Comparison of ENCODE assay signal across 8 cellular contexts in the genomic region with DNA sequence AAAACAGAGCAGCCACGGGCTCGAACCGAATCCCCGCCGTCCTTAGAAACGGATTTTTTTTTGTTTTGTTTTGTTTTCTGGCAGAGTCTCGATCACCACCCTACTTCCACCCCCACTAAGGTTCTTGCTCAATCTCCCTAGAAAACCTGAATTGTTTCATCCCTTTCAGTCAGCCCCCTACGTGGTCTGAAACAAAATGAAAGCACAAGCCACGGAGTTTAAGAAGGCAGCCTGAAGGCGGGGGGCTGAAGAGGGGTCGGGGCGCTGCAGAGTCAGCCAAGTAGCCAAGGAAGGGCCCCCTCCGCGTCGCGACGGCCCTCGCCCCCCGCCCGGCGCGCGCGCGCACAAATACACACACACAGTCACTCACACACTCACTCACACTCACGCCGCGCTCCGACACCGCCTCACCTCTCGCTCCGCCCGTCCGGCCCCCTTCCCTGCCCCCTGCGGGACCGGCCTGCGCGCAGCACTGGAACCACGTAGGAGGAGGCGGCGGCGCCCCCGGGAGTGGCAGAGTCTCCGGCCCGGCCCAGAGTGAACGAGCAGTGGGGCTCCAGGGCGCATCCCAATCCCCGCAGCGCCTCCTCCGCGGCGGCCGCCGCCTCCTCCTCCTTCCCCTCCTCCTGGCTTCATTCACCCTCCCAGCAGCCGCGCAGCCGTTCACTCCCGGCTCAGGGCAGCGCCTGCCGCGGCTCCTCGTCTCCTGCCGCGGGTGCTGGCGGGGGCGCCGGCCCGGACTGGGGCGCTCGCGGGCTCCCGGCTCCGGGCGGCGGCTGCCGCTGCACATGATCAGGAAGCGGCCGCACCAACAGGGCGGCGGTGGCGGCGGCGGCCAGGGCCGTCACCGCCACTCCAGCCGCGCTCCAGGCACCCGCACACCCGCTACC. TPM values are rescaled to one million over a fixed set of nuclear protein-coding genes. Genes with fewer than 3 reads are reported as not detected.
DNase-seq lines count a peak whose midpoint lies in the region; ATAC-seq, FAIRE-seq and TF ChIP-seq lines count a peak whose summit lies in the region.

No MANE protein-coding gene starts in this region.

- ATAC-seq in GM21526 (IDR thresholded peaks at IDR 0.05; ENCODE audit: low FRiP score, unreplicated experiment) (peak; percentile 35), T-helper 17 cell (peak; percentile 24)

- no peak overlapping the region for H3K27ac ChIP-seq in Karpas-422 (ENCODE audit: low read length)
- peak overlapping the region; percentile 89 for H3K27ac ChIP-seq in angular gyrus (ENCODE audit: low read depth, low read length)
- peak overlapping the region; percentile 99 for H3K27ac ChIP-seq in right atrium auricular region

- H4K20me1 ChIP-seq in Karpas-422 (ENCODE audit: insufficient read depth, low read depth, low read length): no peaks in the 10 kb centered on the region

- H3K4me1 Mint-ChIP-seq in T-helper 17 cell: peaks cover 47% of the 10 kb centered on the region

- no peaks in the 10 kb centered on the region; the same call in none of the 2 replicates for H3K27me3 ChIP-seq in Karpas-422 (ENCODE audit: low read length)
- H3K27me3 ChIP-seq in right atrium auricular region: no peaks in the 10 kb centered on the region

- H3K9ac ChIP-seq in Karpas-422 (ENCODE audit: low read length): peak overlapping the region; percentile 62

- DNase-seq in D341Med (ENCODE audit: low spot score) (peak; percentile 81), Karpas-422 (peak; percentile 64), T-helper 17 cell (peak; percentile 60 to 62 (median 60)), right atrium auricular region (ENCODE audit: low spot score) (peak; percentile 93), putamen (ENCODE audit: low spot score) (peak; percentile 85), urothelium cell line (ENCODE audit: low spot score) (peak; percentile 67)

- TF ChIP-seq CTCF in right atrium auricular region (IDR thresholded peaks at IDR 0.05): peak in 1 of 2 donors; percentile 39

- H3K4me2 ChIP-seq in Karpas-422 (ENCODE audit: low read depth, low read length, poor library complexity, severe bottlenecking): peak overlapping the region; percentile 89

- no peaks in the 10 kb centered on the region for H3K9me2 ChIP-seq in Karpas-422 (replicated peaks; ENCODE audit: insufficient read depth, low read length)

- no peaks in the 10 kb centered on the region for H3K27me3 Mint-ChIP-seq in T-helper 17 cell

- peak overlapping the region; percentile 97 for H3K4me3 Mint-ChIP-seq in T-helper 17 cell

- no peaks in the 10 kb centered on the region for H3K79me2 ChIP-seq in Karpas-422 (ENCODE audit: low read length)

- peaks cover 4% of the 10 kb centered on the region for H3K36me3 Mint-ChIP-seq in T-helper 17 cell (ENCODE audit: low read depth)

- FAIRE-seq in urothelium cell line (lab: Jason Lieb, UNC): no peak

- H3K4me3 ChIP-seq in Karpas-422 (ENCODE audit: low read length) (peak overlapping the region; percentile 74), right atrium auricular region (peak overlapping the region; percentile 95 to 96)

- H3K36me3 ChIP-seq in Karpas-422 (ENCODE audit: insufficient read depth, low read length) (no peaks in the 10 kb centered on the region), right atrium auricular region (no peaks in the 10 kb centered on the region)

- H3K4me1 ChIP-seq in Karpas-422 (ENCODE audit: low read length) (peaks cover 37% of the 10 kb centered on the region), right atrium auricular region (peaks cover 0 to 40% of the 10 kb centered on the region in 2 donors)

- H2AFZ ChIP-seq in Karpas-422 (ENCODE audit: low read length): peak overlapping the region; percentile 93

- H3K9me3 ChIP-seq in Karpas-422 (ENCODE audit: low read length) (no peaks in the 10 kb centered on the region), T-helper 17 cell (ENCODE audit: control insufficient read depth, low read length, poor library complexity, severe bottlenecking) (no peaks in the 10 kb centered on the region), right atrium auricular region (no peaks in the 10 kb centered on the region)

- peak overlapping the region; percentile 99 for H3K27ac Mint-ChIP-seq in T-helper 17 cell

RNA-seq across cellular contexts. Expression of a gene that starts 1.4 kb away (rescaled TPM):
- 0.37 and 1.2 TPM in 2 replicates for total RNA-seq in Karpas-422 (2014; rRNA removed; shearing (Covaris generic); ENCODE audit: low replicate concordance)
- total RNA-seq in T-helper 17 cell (100 to 1,000 TPM; 121 to 135 TPM), right atrium auricular region (10 to 100 TPM; 41.8 to 62.0 TPM)

Comparison
In these comparisons a context has a peak if more than half of its experiments do, and no peak if none do; other contexts are left out.
1. RNA of a gene that starts 1.4 kb away (total RNA-seq): 121 to 135 TPM in T-helper 17 cell and 41.8 to 62.0 TPM in right atrium auricular region; 0.37 to 1.2 TPM in Karpas-422; every median in the first group is over 10 times any median in the second.
2. Peak in every context shown above with its lines, with median percentiles within 50 percentile points of each other: DNase-seq.